In the genomic region with DNA sequence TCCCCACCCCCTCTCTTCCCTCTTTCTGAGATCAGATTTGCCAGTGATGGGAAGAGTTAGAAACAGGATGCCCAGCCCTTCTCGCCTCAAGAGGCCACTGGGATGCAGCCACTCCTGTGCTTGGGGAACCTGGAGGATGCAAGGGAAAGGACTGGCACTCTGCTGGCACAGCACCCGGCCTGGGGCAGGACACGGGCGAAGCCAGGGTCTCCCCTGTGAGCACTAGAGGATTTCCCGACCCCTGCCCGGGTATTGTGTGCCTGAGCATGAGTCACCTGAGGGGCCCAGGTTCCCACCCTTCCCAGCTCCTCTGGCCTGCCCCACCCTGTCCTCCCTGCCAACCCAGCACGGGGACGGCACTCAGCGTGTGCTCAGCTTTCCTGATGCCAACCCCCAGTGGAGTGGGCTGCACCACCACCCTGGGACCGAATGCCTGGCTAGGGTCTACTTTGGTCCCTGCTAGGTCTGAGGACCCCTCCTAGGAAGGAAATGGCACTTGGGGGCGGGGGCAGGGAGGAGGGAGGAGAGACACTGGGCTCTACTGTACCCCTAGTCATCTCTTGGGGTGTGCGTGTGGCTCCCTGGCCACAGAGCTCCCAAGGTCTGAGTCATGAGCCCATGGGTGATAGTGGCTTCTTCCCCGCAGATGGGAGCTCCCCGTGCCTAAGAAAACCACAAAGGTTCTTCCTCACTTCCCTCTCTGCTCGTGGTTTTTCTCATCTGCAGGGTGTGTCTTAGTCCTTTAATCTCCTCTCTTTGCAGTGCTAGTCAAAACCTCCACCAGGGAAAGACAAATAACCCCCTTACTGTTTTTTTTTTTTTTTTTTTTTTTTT, we compare ENCODE assay signal across 8 cellular contexts. TPM values are rescaled to one million over a fixed set of nuclear protein-coding genes. Genes with fewer than 3 reads are reported as not detected.
A peak's percentile ranks its signal among the peaks of the same experiment; 100 is the strongest.
DNase-seq lines count a peak whose midpoint lies in the region; ATAC-seq, FAIRE-seq and TF ChIP-seq lines count a peak whose summit lies in the region.

No MANE protein-coding gene starts in this region.

- TF ChIP-seq CTCF in foreskin fibroblast (IDR thresholded peaks at IDR 0.05; ENCODE audit: low read depth, low read length) (no peak), spleen (IDR thresholded peaks at IDR 0.05 in 8 of 11, conservative IDR thresholded peaks at IDR 0.05 in 3 of 11) (no peak)

- H3K36me3 Mint-ChIP-seq in activated T-helper 17 cell treated with anti-CD3 and anti-CD28 coated beads, Interleukin-2, amount 50 U/mL, for 72 hours (ENCODE audit: low read depth) = peaks cover 92% of the 10 kb centered on the region

- no peaks in the 10 kb centered on the region for H3K27me3 Mint-ChIP-seq in activated T-helper 17 cell treated with anti-CD3 and anti-CD28 coated beads, Interleukin-2, amount 50 U/mL, for 72 hours

- H3K4me1 Mint-ChIP-seq in activated T-helper 17 cell treated with anti-CD3 and anti-CD28 coated beads, Interleukin-2, amount 50 U/mL, for 72 hours = peaks cover 54% of the 10 kb centered on the region

- H3K4me1 ChIP-seq in ES-I3 (ENCODE audit: insufficient read depth, low read length) (peaks cover 61% of the 10 kb centered on the region), spleen (peaks cover 62 to 97% (median 85%) of the 10 kb centered on the region in 6 donors)

- peak; percentile 96 for DNase-seq in RCC 7860 (ENCODE audit: low spot score)
- DNase-seq in foreskin fibroblast = peak; percentile 93 to 95
- no peak for DNase-seq in spleen
- no peak for DNase-seq in HuH-7 (ENCODE audit: low spot score)
- DNase-seq in NCI-H2107 treated with DMSO at 0.1 percent for 48 hours (lab: John Stamatoyannopoulos, UW; ENCODE audit: unreplicated experiment) = no peak

- 27 to 31% (median 30%) methylated on average over 12 to 15 of the region's 15 CpGs for WGBS in spleen, 5 donors

- H3K27me3 ChIP-seq in spleen (replicated peaks in 1 of 7) = peaks cover 0 to 33% (median 0%) of the 10 kb centered on the region in 7 donors

- FAIRE-seq in RCC 7860 (lab: Jason Lieb, UNC) = peak; percentile 85

- peaks cover 5% of the 10 kb centered on the region; the same call in 1 of the 2 replicates for H3K36me3 ChIP-seq in ES-I3 (ENCODE audit: insufficient read depth, low read length)
- H3K36me3 ChIP-seq in spleen = peaks cover 0 to 16% (median 7%) of the 10 kb centered on the region in 6 donors

- peak overlapping the region; percentile 37; the same call in 1 of the 2 replicates for H3K9ac ChIP-seq in ES-I3 (ENCODE audit: low read depth, low read length)

- no peaks in the 10 kb centered on the region for H3K9me3 ChIP-seq in ES-I3 (ENCODE audit: control insufficient read depth, insufficient read depth, low read length)
- no peaks in the 10 kb centered on the region for H3K9me3 ChIP-seq in spleen

- TF ChIP-seq POLR2A in spleen (IDR thresholded peaks at IDR 0.05) = no peak

- H3K4me3 ChIP-seq in foreskin fibroblast (ENCODE audit: low read depth in 1 of 2, low read length in 2 of 2) (peak overlapping the region; percentile 41 to 49), spleen (peak overlapping the region in 2 of 8 donors; percentile 3 to 16)

- peak; percentile 51 for ATAC-seq in HG02642 (IDR thresholded peaks at IDR 0.05; ENCODE audit: poor library complexity, unreplicated experiment)
- ATAC-seq in activated T-helper 17 cell treated with anti-CD3 and anti-CD28 coated beads, Interleukin-2, amount 50 U/mL, for 72 hours (replicated peaks) = peak; percentile 84

- peak overlapping the region; percentile 46 to 92 (median 82) for H3K27ac ChIP-seq in spleen

- intact Hi-C loops in spleen (cut with DNase I; ENCODE audit: low total_unique reads) = no loop called here

- peak overlapping the region; percentile 87 for H3K4me3 Mint-ChIP-seq in activated T-helper 17 cell treated with anti-CD3 and anti-CD28 coated beads, Interleukin-2, amount 50 U/mL, for 72 hours

- H3K27ac Mint-ChIP-seq in activated T-helper 17 cell treated with anti-CD3 and anti-CD28 coated beads, Interleukin-2, amount 50 U/mL, for 72 hours = peak overlapping the region; percentile 81

- H3K9me3 Mint-ChIP-seq in activated T-helper 17 cell treated with anti-CD3 and anti-CD28 coated beads, Interleukin-2, amount 50 U/mL, for 72 hours = no peaks in the 10 kb centered on the region

RNA-seq across cellular contexts. Expression of gene LMNA, which starts 12.4 kb away (rescaled TPM):
- 100 to 1,000 TPM; 150 to 338 TPM for total RNA-seq in activated T-helper 17 cell treated with anti-CD3 and anti-CD28 coated beads, Interleukin-2, amount 50 U/mL, for 72 hours
- 100 to 1,000 TPM in 6 of 7 donors, 10 to 100 TPM in 1; 95.1 to 279 (median 124) TPM for total RNA-seq in spleen
- 10 to 100 TPM; 33.9 to 61.1 (median 39.4) TPM for polyA plus RNA-seq in spleen

RNA-seq across cellular contexts. Expression of gene SEMA4A, which starts 26.5 kb away (rescaled TPM):
- total RNA-seq in activated T-helper 17 cell treated with anti-CD3 and anti-CD28 coated beads, Interleukin-2, amount 50 U/mL, for 72 hours = 10 to 100 TPM in 1 of 2 donors, 1 to 10 TPM in 1; 1.8 to 17.6 TPM
- 10 to 100 TPM; 21.1 to 65.9 (median 37.7) TPM for total RNA-seq in spleen
- polyA plus RNA-seq in spleen = 1 to 10 TPM; 7.1 to 9.3 (median 9.1) TPM

RNA-seq across cellular contexts. Expression of gene MEX3A, which starts 44.7 kb away (rescaled TPM):
- under 1 TPM; 0.15 to 0.21 TPM for total RNA-seq in activated T-helper 17 cell treated with anti-CD3 and anti-CD28 coated beads, Interleukin-2, amount 50 U/mL, for 72 hours
- under 1 TPM; 0.26 to 0.76 (median 0.38) TPM for total RNA-seq in spleen
- under 1 TPM; 0.11 to 0.17 (median 0.16) TPM for polyA plus RNA-seq in spleen

Comparison
In these comparisons a context has a peak if more than half of its experiments do, and no peak if none do; other contexts are left out.
1. DNase-seq: peak in RCC 7860 (single experiment) and foreskin fibroblast (2 of 2); none in spleen (single experiment), HuH-7 (single experiment) and NCI-H2107 treated with DMSO at 0.1 percent for 48 hours (single experiment).